In genomic region chr11:27719575-27719925, GRCh38 we compare ENCODE assay signal across 11 cellular contexts. TPM values are rescaled to one million over a fixed set of nuclear protein-coding genes. Genes with fewer than 3 reads are reported as not detected.
A peak's percentile ranks its signal among the peaks of the same experiment; 100 is the strongest.
DNase-seq lines count a peak whose midpoint lies in the region; ATAC-seq and TF ChIP-seq lines count a peak whose summit lies in the region.
"Had no signal": no experiment of that assay in that cellular context is flagged by ENCODE, and none has a peak within 500 bp of the region (broad histone marks: within the 10 kb centered on the region; RNA-seq: fewer than 3 reads in every experiment).

No MANE protein-coding gene starts in this region.

- DNase-seq in D341Med (ENCODE audit: low spot score) (peak; percentile 28), RWPE2 (ENCODE audit: low spot score) (no peak), fibroblast of the aortic adventitia (ENCODE audit: low read depth) (no peak), OCI-M2 (lab: John Stamatoyannopoulos, UW; ENCODE audit: unreplicated experiment) (no peak), NCI-H187 treated with DMSO at 0.1 percent for 48 hours (lab: John Stamatoyannopoulos, UW) (no peak), NCI-H128 (lab: John Stamatoyannopoulos, UW; ENCODE audit: unreplicated experiment) (no peak)
- DNase-seq in activated T-cell treated with anti-CD3 and anti-CD28 coated beads, Interleukin-2, amount 50 U/mL, for 1 hour = no peak
- DNase-seq: activated naive CD4-positive, alpha-beta T cell treated with anti-CD3 and anti-CD28 coated beads for 36 hours; DND-41 had no signal

- H3K36me3 ChIP-seq in RWPE2 (ENCODE audit: low read depth) = no peaks in the 10 kb centered on the region
- no peaks in the 10 kb centered on the region for H3K36me3 ChIP-seq in rectal smooth muscle tissue (ENCODE audit: control insufficient read depth, insufficient read depth, low read length)

- H3K27me3 ChIP-seq in RWPE2 (ENCODE audit: insufficient read depth, poor library complexity, severe bottlenecking) = peaks cover 42% of the 10 kb centered on the region
- peaks cover 28% of the 10 kb centered on the region for H3K27me3 ChIP-seq in rectal smooth muscle tissue (ENCODE audit: control insufficient read depth, insufficient read depth, low read length)

- no peak for ATAC-seq in RWPE2 (ENCODE audit: low read depth)

- H3K4me1 ChIP-seq in RWPE2 (ENCODE audit: insufficient read depth, poor library complexity, severe bottlenecking) = no peaks in the 10 kb centered on the region
- no peaks in the 10 kb centered on the region for H3K4me1 ChIP-seq in rectal smooth muscle tissue (ENCODE audit: control insufficient read depth, insufficient read depth, low read length)

- peak overlapping the region; percentile 40 for H3K4me3 ChIP-seq in RWPE2 (ENCODE audit: severe bottlenecking)
- peak overlapping the region; percentile 73 for H3K4me3 ChIP-seq in fibroblast of the aortic adventitia (ENCODE audit: low read depth, low read length)
- peak overlapping the region; percentile 44 for H3K4me3 ChIP-seq in rectal smooth muscle tissue (ENCODE audit: low read length)

- H3K9ac ChIP-seq in rectal smooth muscle tissue (ENCODE audit: low read length) = no peak overlapping the region

- H3K9me3 ChIP-seq in RWPE2 (ENCODE audit: severe bottlenecking) = no peaks in the 10 kb centered on the region

- no peak for TF ChIP-seq CTCF in RWPE2 (IDR thresholded peaks at IDR 0.05; ENCODE audit: poor library complexity, severe bottlenecking)
- TF ChIP-seq CTCF in fibroblast of the aortic adventitia (IDR thresholded peaks at IDR 0.05; ENCODE audit: insufficient read depth, low read length) = no peak

- H3K27ac ChIP-seq in RWPE2 (ENCODE audit: poor library complexity, severe bottlenecking) (no peak overlapping the region), rectal smooth muscle tissue (ENCODE audit: low read depth, low read length) (no peak overlapping the region)
- H3K27ac ChIP-seq: epithelial cell of prostate had no signal

RNA-seq across cellular contexts. Expression of gene BDNF, which starts 19.3 kb away (rescaled TPM):
- total RNA-seq in fibroblast of the aortic adventitia (ENCODE audit: low replicate concordance) = 2.0 and 8.1 TPM in 2 replicates
- total RNA-seq: activated naive CD4-positive, alpha-beta T cell treated with anti-CD3 and anti-CD28 coated beads for 36 hours had no signal
